In the genomic region with DNA sequence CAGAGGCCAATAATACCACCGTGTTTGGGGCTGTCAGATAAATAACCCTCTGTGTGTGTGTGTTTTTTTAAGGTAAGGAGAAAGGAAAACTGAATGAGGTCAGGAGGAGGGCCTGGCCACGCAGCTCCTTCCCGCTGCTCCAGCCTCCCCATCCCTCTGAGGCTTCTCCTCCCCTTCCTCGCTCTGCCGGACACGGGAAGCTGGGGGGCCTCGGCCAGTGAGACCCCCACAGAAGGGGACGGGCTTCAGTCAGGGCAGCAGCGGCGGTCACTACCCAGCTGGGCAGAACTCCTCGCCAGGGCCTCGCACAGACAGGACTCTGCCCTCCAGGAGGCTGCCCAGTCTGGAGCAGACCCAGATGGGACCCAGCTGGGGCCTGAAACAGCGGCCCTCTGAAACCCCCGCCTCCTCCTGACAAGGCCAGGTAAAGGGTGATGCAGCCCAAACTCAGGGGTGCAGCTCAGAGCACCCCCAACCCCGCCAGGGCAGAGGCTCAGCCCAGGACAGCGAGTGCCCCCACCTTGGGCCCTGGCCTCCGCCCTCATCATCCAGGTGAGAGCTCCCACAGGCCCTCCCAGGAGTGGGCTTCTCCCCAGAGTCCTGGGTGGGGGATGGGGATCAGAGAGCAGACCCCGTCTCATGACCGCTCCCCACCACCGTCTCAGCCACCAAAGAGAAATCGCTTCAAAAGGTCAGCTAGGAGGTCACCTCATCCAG, we compare ENCODE assay signal across 10 cellular contexts. TPM values are rescaled to one million over a fixed set of nuclear protein-coding genes. Genes with fewer than 3 reads are reported as not detected.
DNase-seq lines count a peak whose midpoint lies in the region; ATAC-seq and TF ChIP-seq lines count a peak whose summit lies in the region.
"Had no signal": no experiment of that assay in that cellular context is flagged by ENCODE, and none has a peak within 500 bp of the region (broad histone marks: within the 10 kb centered on the region; RNA-seq: fewer than 3 reads in every experiment).

No MANE protein-coding gene starts in this region.

- TF ChIP-seq POLR2A in gastroesophageal sphincter (IDR thresholded peaks at IDR 0.05), result no peak

- peak overlapping the region; percentile 68 for H2AFZ ChIP-seq in parathyroid adenoma

- ATAC-seq in gastroesophageal sphincter (peak; percentile 40), HG03196 (IDR thresholded peaks at IDR 0.05; ENCODE audit: unreplicated experiment) (no peak), GM21367 (IDR thresholded peaks at IDR 0.05; ENCODE audit: unreplicated experiment) (no peak), HG03469 (IDR thresholded peaks at IDR 0.05; ENCODE audit: unreplicated experiment) (no peak)

- WGBS in gastroesophageal sphincter (ENCODE audit: low coverage in 1 of 2), 2 donors, result no CpG with 5 or more reads among the region's 21 CpGs

- H3K27ac ChIP-seq in RWPE1 (peak overlapping the region; percentile 6; the same call in 1 of the 2 replicates), gastroesophageal sphincter (no peak overlapping the region), parathyroid adenoma (no peak overlapping the region)

- H3K36me3 ChIP-seq in gastroesophageal sphincter (no peaks in the 10 kb centered on the region), parathyroid adenoma (ENCODE audit: control insufficient read depth, insufficient read depth, low read length) (no peaks in the 10 kb centered on the region)

- TF ChIP-seq CTCF in RWPE1 (conservative IDR thresholded peaks at IDR 0.05; ENCODE audit: low read depth) (no peak; the same call in none of the 2 replicates), gastroesophageal sphincter (IDR thresholded peaks at IDR 0.05) (no peak), parathyroid adenoma (IDR thresholded peaks at IDR 0.05) (no peak)

- peak; percentile 27 for DNase-seq in Caki2 (ENCODE audit: low read depth)
- no peak for DNase-seq in RWPE1 (ENCODE audit: low spot score)
- DNase-seq in iPS-NIHi11 (ENCODE audit: low spot score), result no peak

- H3K4me3 ChIP-seq in gastroesophageal sphincter (peak overlapping the region in 1 of 2 donors; percentile 39), parathyroid adenoma (ENCODE audit: low read depth, low read length) (no peak overlapping the region)

- CTCF ChIA-PET in RWPE1 (lab: Yijun Ruan, JAX), result interaction anchor here (0.5 to 2.0 kb wide), 37 partner anchors 8 to 866 kb away, joined by 3 to 20 read pairs (median 4); a partner anchor contains a TSS

- no peak overlapping the region for H3K9ac ChIP-seq in parathyroid adenoma

- POLR2A ChIA-PET in RWPE1 (lab: Yijun Ruan, JAX; ENCODE audit: low non-redundant PET), result interaction anchor here (0.6 to 2.4 kb wide), 6 partner anchors 24 to 244 kb away, joined by 3 to 25 read pairs (median 4); a partner anchor contains a TSS

- H3K79me2 ChIP-seq in parathyroid adenoma, result no peaks in the 10 kb centered on the region

- no peaks in the 10 kb centered on the region for H3K9me3 ChIP-seq in gastroesophageal sphincter
- no peaks in the 10 kb centered on the region for H3K9me3 ChIP-seq in parathyroid adenoma (ENCODE audit: control insufficient read depth, low read length)

- TF ChIP-seq EP300 in gastroesophageal sphincter (IDR thresholded peaks at IDR 0.05), result no peak

- H3K27me3 ChIP-seq in gastroesophageal sphincter, result peaks cover 72% of the 10 kb centered on the region
- H3K27me3 ChIP-seq in parathyroid adenoma (ENCODE audit: control insufficient read depth, insufficient read depth, low read length), result no peaks in the 10 kb centered on the region

- H3K4me1 ChIP-seq in gastroesophageal sphincter, result peaks cover 0 to 44% (median 12%) of the 10 kb centered on the region in 3 donors
- peaks cover 3% of the 10 kb centered on the region for H3K4me1 ChIP-seq in parathyroid adenoma

- in situ Hi-C loops in Caki2 (cut with HindIII; ENCODE audit: low pct_unique_long_range_greater_than_20kb, low sequenced_read_pairs), result no loop called here

- peak overlapping the region; percentile 12 for H3K4me2 ChIP-seq in parathyroid adenoma (ENCODE audit: low read length)

RNA-seq across cellular contexts. Expression of a gene that starts 2.3 kb away (rescaled TPM):
- total RNA-seq in Caki2 (2014; rRNA removed; shearing (Covaris generic); ENCODE audit: low replicate concordance), result 249 and 281 TPM in 2 replicates
- 1 to 10 TPM in 3 of 4 donors, under 1 TPM in 1; 0.47 to 6.5 (median 3.4) TPM for total RNA-seq in gastroesophageal sphincter

RNA-seq across cellular contexts. Expression of a gene that starts 24.0 kb away (rescaled TPM):
- total RNA-seq in Caki2 (2014; rRNA removed; shearing (Covaris generic); ENCODE audit: low replicate concordance), result 35.9 and 103 TPM in 2 replicates
- 100 to 1,000 TPM; 114 to 256 (median 162) TPM for total RNA-seq in gastroesophageal sphincter

RNA-seq across cellular contexts. Expression of a gene that starts 24.1 kb away (rescaled TPM):
- total RNA-seq in Caki2 (2014; rRNA removed; shearing (Covaris generic); ENCODE audit: low replicate concordance), result 10.0 TPM in 1 of 2 replicates, not detected in the other
- under 1 TPM in 3 of 4 donors, not detected in 1; 0.19 to 0.40 (median 0.40) TPM for total RNA-seq in gastroesophageal sphincter
- total RNA-seq: activated T-helper 1 cell treated with anti-CD3 and anti-CD28 coated beads, Interleukin-12 subunit alpha, Interleukin-12 subunit beta, Interleukin-2, Interleukin-4 antibody, amounts not matched to agents 30 ng/mL and 10 ng/mL and 1 ng/mL, durations not matched to agents 14 hours and 24 hours and 36 hours had no signal

RNA-seq across cellular contexts. Expression of a gene that starts 40.6 kb away (rescaled TPM):
- 3.2 and 4.4 TPM in 2 replicates for total RNA-seq in Caki2 (2014; rRNA removed; shearing (Covaris generic); ENCODE audit: low replicate concordance)
- 1 to 10 TPM in 1 of 4 donors, under 1 TPM in 2, not detected in 1; 0.13 to 2.1 (median 0.42) TPM for total RNA-seq in gastroesophageal sphincter

RNA-seq across cellular contexts. Expression of a gene that starts 51.0 kb away (rescaled TPM):
- total RNA-seq in Caki2 (2014; rRNA removed; shearing (Covaris generic); ENCODE audit: low replicate concordance), result not detected in 2 replicates
- not detected for total RNA-seq in gastroesophageal sphincter
- total RNA-seq: activated T-helper 1 cell treated with anti-CD3 and anti-CD28 coated beads, Interleukin-12 subunit alpha, Interleukin-12 subunit beta, Interleukin-2, Interleukin-4 antibody, amounts not matched to agents 30 ng/mL and 10 ng/mL and 1 ng/mL, durations not matched to agents 14 hours and 24 hours and 36 hours; NCI-H460 had no signal

Comparison
In these comparisons a context has a peak if more than half of its experiments do, and no peak if none do; other contexts are left out.
1. RNA of a gene that starts 2.3 kb away (total RNA-seq): 249 to 281 TPM in Caki2; 0.47 to 6.5 TPM in gastroesophageal sphincter; every median in the first group is over 10 times any median in the second.